ENCODE assay signal across 9 cellular contexts in genomic region chr17:59093702-59094231, GRCh38. TPM values are rescaled to one million over a fixed set of nuclear protein-coding genes. Genes with fewer than 3 reads are reported as not detected.
DNase-seq lines count a peak whose midpoint lies in the region; ATAC-seq and TF ChIP-seq lines count a peak whose summit lies in the region.
"Had no signal": no experiment of that assay in that cellular context is flagged by ENCODE, and none has a peak within 500 bp of the region (broad histone marks: within the 10 kb centered on the region; RNA-seq: fewer than 3 reads in every experiment).

No MANE protein-coding gene starts in this region.

- H3K27me3 ChIP-seq in psoas muscle (ENCODE audit: insufficient read depth in 3 of 3, low read length in 2 of 3), result no peaks in the 10 kb centered on the region

- no peak for TF ChIP-seq CTCF in psoas muscle (IDR thresholded peaks at IDR 0.05)

- peak in 2 of 4 donors; percentile 8 to 46 for ATAC-seq in psoas muscle
- no peak for ATAC-seq in HG03039 (IDR thresholded peaks at IDR 0.05; ENCODE audit: unreplicated experiment)

- no peaks in the 10 kb centered on the region for H3K4me1 ChIP-seq in psoas muscle

- intact Hi-C loops in psoas muscle (cut with DNase I), result no loop called here

- H3K9ac ChIP-seq in SK-N-MC (ENCODE audit: insufficient read length), result peak overlapping the region; percentile 75

- DNase-seq in EL, result peak; percentile 98
- peak; percentile 84 for DNase-seq in SK-N-MC (ENCODE audit: low read depth, low spot score)
- DNase-seq in fibroblast of the conjunctiva (ENCODE audit: low read depth), result peak; percentile 70
- DNase-seq in psoas muscle, result peak; percentile 40 to 64
- no peak for DNase-seq in iPS-NIHi7 (ENCODE audit: extremely low spot score)
- DNase-seq in ecto neural progenitor cell (ENCODE audit: low spot score), result no peak
- no peak for DNase-seq in SKM-1 (lab: John Stamatoyannopoulos, UW; ENCODE audit: unreplicated experiment)
- DNase-seq: activated T-cell treated with anti-CD3 and anti-CD28 coated beads, Interleukin-2, amount 50 U/mL, for 48 hours had no signal

- H3K9me3 ChIP-seq in SK-N-MC (ENCODE audit: low read depth, low read length) (no peaks in the 10 kb centered on the region), psoas muscle (peaks cover 7% of the 10 kb centered on the region)

- H3K36me3 ChIP-seq in SK-N-MC (ENCODE audit: insufficient read depth, low read length) (peaks cover 27% of the 10 kb centered on the region), psoas muscle (ENCODE audit: insufficient read depth in 1 of 2, low read depth in 1 of 2) (peaks cover 0 to 20% of the 10 kb centered on the region in 2 donors)

- H3K27ac ChIP-seq in SK-N-MC (peak overlapping the region; percentile 97), psoas muscle (no peak overlapping the region)

- peak overlapping the region; percentile 79 for H3K4me3 ChIP-seq in SK-N-MC
- no peak overlapping the region for H3K4me3 ChIP-seq in psoas muscle

- 22 to 28% (median 27%) methylated on average over 8 of the region's 8 CpGs for WGBS in psoas muscle, 3 donors

RNA-seq across cellular contexts. Expression of gene TRIM37, which starts 12.9 kb away (rescaled TPM):
- total RNA-seq in psoas muscle, result 10 to 100 TPM; 12.1 to 16.2 (median 14.7) TPM
- 10 to 100 TPM in 1 of 3 donors, 1 to 10 TPM in 2; 6.8 to 17.6 (median 9.5) TPM for polyA plus RNA-seq in psoas muscle

Comparison
In these comparisons a context has a peak if more than half of its experiments do, and no peak if none do; other contexts are left out.
1. DNase-seq: peak in EL (single experiment), SK-N-MC (single experiment), fibroblast of the conjunctiva (single experiment) and psoas muscle (2 of 2); none in iPS-NIHi7 (single experiment), ecto neural progenitor cell (single experiment) and SKM-1 (single experiment).